Comparison of ENCODE assay signal across 26 cellular contexts in the genomic region with DNA sequence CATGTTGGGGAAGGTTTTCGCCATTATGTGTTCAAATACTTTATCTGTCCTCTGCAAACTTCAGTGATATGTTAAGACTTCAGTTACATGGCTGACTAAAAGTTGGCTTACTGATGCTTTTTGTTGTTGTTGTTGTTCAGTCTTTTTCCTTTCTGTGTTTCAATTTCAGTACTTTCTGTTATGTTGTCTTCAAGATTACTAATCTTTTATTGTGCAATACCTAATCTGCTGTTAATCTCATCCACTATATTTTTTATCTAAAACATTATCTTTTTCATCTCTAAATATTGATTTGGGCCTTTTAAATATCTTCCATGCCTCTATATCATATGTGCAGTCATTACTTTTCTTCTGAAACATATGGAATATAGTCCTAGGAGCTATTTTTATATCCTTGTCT. TPM values are rescaled to one million over a fixed set of nuclear protein-coding genes. Genes with fewer than 3 reads are reported as not detected.
"Had no signal": no experiment of that assay in that cellular context is flagged by ENCODE, and none has a peak within 500 bp of the region (broad histone marks: within the 10 kb centered on the region; RNA-seq: fewer than 3 reads in every experiment).

No MANE protein-coding gene starts in this region.

- H3K27ac Mint-ChIP-seq: immature natural killer cell; natural killer cell treated with Interleukin-12 subunit alpha and Interleukin-12 subunit beta and Interleukin-15 and Interleukin-18, amount 100 ng/mL, for 72 hours; stimulated activated effector memory CD8-positive, alpha-beta T cell treated with anti-CD3 and anti-CD28 coated beads, Interleukin-12 subunit alpha, Interleukin-12 subunit beta, amount 100 ng/mL, for 72 hours; stimulated activated naive CD8-positive, alpha-beta T cell treated with anti-CD3 and anti-CD28 coated beads, Interleukin-15, amount 100 ng/mL, for 72 hours; type B pancreatic cell had no signal

- H3K27ac ChIP-seq: left ventricle myocardium inferior, pancreas, prostate gland, sigmoid colon, spleen, tibial nerve, uterus had no signal

- H3K27me3 ChIP-seq: pancreas, sigmoid colon, spleen, tibial nerve, uterus had no signal

- H3K27me3 Mint-ChIP-seq: naive thymus-derived CD4-positive, alpha-beta T cell; natural killer cell treated with Interleukin-12 subunit alpha and Interleukin-12 subunit beta and Interleukin-15 and Interleukin-18, amount 100 ng/mL, for 72 hours; stimulated activated naive CD8-positive, alpha-beta T cell treated with anti-CD3 and anti-CD28 coated beads, Interleukin-15, amount 100 ng/mL, for 72 hours; type B pancreatic cell had no signal

- H3K4me1 ChIP-seq: prostate gland had no signal

- DNase-seq: hypothalamus; immature natural killer cell; islet precursor cell; left ventricle myocardium inferior; midbrain; mucosa of descending colon; naive thymus-derived CD4-positive, alpha-beta T cell; nucleus accumbens; pancreas; posterior cingulate gyrus; retina; right cardiac atrium; sigmoid colon; small intestine; spleen; stimulated activated CD4-positive, alpha-beta T cell treated with anti-CD3 and anti-CD28 coated beads, Interleukin-4, amount 100 ng/mL, for 24 hours; stimulated activated naive CD4-positive, alpha-beta T cell treated with Interleukin-2 at 50 U/mL for 16 hours; stimulated activated naive CD8-positive, alpha-beta T cell treated with anti-CD3 and anti-CD28 coated beads, Interleukin-15, amount 100 ng/mL, for 72 hours; substantia nigra; uterus had no signal

- H3K4me3 ChIP-seq: left ventricle myocardium inferior, lung, mucosa of descending colon, pancreas, prostate gland, sigmoid colon, spleen, tibial nerve, uterus had no signal

- ATAC-seq: mucosa of descending colon; naive thymus-derived CD4-positive, alpha-beta T cell; natural killer cell treated with Interleukin-12 subunit alpha and Interleukin-12 subunit beta and Interleukin-15 and Interleukin-18, amount 100 ng/mL, for 72 hours; pancreas; right cardiac atrium; stimulated activated effector memory CD8-positive, alpha-beta T cell treated with anti-CD3 and anti-CD28 coated beads, Interleukin-12 subunit alpha, Interleukin-12 subunit beta, amount 100 ng/mL, for 72 hours; stimulated activated naive CD8-positive, alpha-beta T cell treated with anti-CD3 and anti-CD28 coated beads, Interleukin-15, amount 100 ng/mL, for 72 hours had no signal

- H3K4me3 Mint-ChIP-seq: immature natural killer cell; naive thymus-derived CD4-positive, alpha-beta T cell; natural killer cell treated with Interleukin-12 subunit alpha and Interleukin-12 subunit beta and Interleukin-15 and Interleukin-18, amount 100 ng/mL, for 72 hours; stimulated activated effector memory CD8-positive, alpha-beta T cell treated with anti-CD3 and anti-CD28 coated beads, Interleukin-12 subunit alpha, Interleukin-12 subunit beta, amount 100 ng/mL, for 72 hours; stimulated activated naive CD8-positive, alpha-beta T cell treated with anti-CD3 and anti-CD28 coated beads, Interleukin-15, amount 100 ng/mL, for 72 hours; type B pancreatic cell had no signal

- H3K9me3 ChIP-seq: pancreas, prostate gland, sigmoid colon had no signal

- H3K36me3 ChIP-seq: pancreas, prostate gland, sigmoid colon, uterus had no signal

RNA-seq across cellular contexts. Expression of gene SAMD4A, which starts 50.2 kb away (rescaled TPM):
- polyA plus RNA-seq: immature natural killer cell; naive thymus-derived CD4-positive, alpha-beta T cell had no signal
